20 cellular contexts compared by ENCODE assay signal in genomic region chr5:54251981-54252380, GRCh38. TPM values are rescaled to one million over a fixed set of nuclear protein-coding genes. Genes with fewer than 3 reads are reported as not detected.
DNase-seq lines count a peak whose midpoint lies in the region; ATAC-seq and TF ChIP-seq lines count a peak whose summit lies in the region.
"Had no signal": no experiment of that assay in that cellular context is flagged by ENCODE, and none has a peak within 500 bp of the region (broad histone marks: within the 10 kb centered on the region; RNA-seq: fewer than 3 reads in every experiment).

No MANE protein-coding gene starts in this region.

- no peaks in the 10 kb centered on the region for H3K9me3 ChIP-seq in left lung
- H3K9me3 ChIP-seq: colonic mucosa, gastrocnemius medialis had no signal

- H3K27ac ChIP-seq in left lung: no peak overlapping the region
- H3K27ac ChIP-seq: colonic mucosa, gastrocnemius medialis, HL-60, SK-N-MC had no signal

- H3K4me3 ChIP-seq in choroid plexus epithelial cell (ENCODE audit: low read depth, low read length) (no peak overlapping the region), left lung (no peak overlapping the region)
- H3K4me3 ChIP-seq: colonic mucosa, gastrocnemius medialis, GM12878, SK-N-MC had no signal

- ATAC-seq in left lung (peak; percentile 68), left ventricle myocardium superior (no peak), HG02759 (IDR thresholded peaks at IDR 0.05; ENCODE audit: unreplicated experiment) (no peak)
- ATAC-seq: gastrocnemius medialis; GM12878; natural killer cell treated with Interleukin-12 subunit alpha and Interleukin-12 subunit beta and Interleukin-15 and Interleukin-18, amount 100 ng/mL, for 72 hours had no signal

- TF ChIP-seq CTCF in choroid plexus epithelial cell (conservative IDR thresholded peaks at IDR 0.05; ENCODE audit: low read depth, low read length) (no peak), left lung (IDR thresholded peaks at IDR 0.05) (no peak)

- H3K36me3 ChIP-seq in left lung: no peaks in the 10 kb centered on the region
- H3K36me3 ChIP-seq: colonic mucosa, gastrocnemius medialis had no signal

- no peaks in the 10 kb centered on the region for H3K27me3 ChIP-seq in left lung
- H3K27me3 ChIP-seq: colonic mucosa, gastrocnemius medialis had no signal

- DNase-seq in EH (ENCODE audit: low read depth): peak; percentile 8
- DNase-seq in NCI-H146 treated with DMSO at 0.1 percent for 48 hours (lab: John Stamatoyannopoulos, UW; ENCODE audit: unreplicated experiment): peak; percentile 23
- DNase-seq in choroid plexus epithelial cell (ENCODE audit: low read depth): peak; percentile 45
- no peak for DNase-seq in left lung
- DNase-seq in left ventricle myocardium superior: no peak
- no peak for DNase-seq in ureter (ENCODE audit: low spot score)
- DNase-seq: activated CD4-positive, alpha-beta T cell treated with anti-CD3 and anti-CD28 coated beads for 1 hour; anterior cingulate cortex; Calu3; colonic mucosa; gastrocnemius medialis; GDM1; KG1; NCI-H1105; T1000 had no signal

- intact Hi-C loops in left lung (cut with DNase I): no loop called here
- intact Hi-C loops in left ventricle myocardium superior (cut with micrococcal nuclease): loop anchor here (5.0 kb wide), 1 partner anchor 165 kb away; no protein-coding TSS in a partner anchor

- peaks cover 0 to 18% of the 10 kb centered on the region in 2 donors for H3K4me1 ChIP-seq in left lung
- H3K4me1 ChIP-seq: colonic mucosa had no signal

RNA-seq across cellular contexts. Expression of gene ARL15, which starts 58.4 kb away (rescaled TPM):
- total RNA-seq in left lung (10 to 100 TPM; 20.2 to 24.9 TPM), left ventricle myocardium superior (20.5 TPM), ureter (48.0 TPM)

Comparison
In these comparisons a context has a peak if more than half of its experiments do, and no peak if none do; other contexts are left out.
1. DNase-seq: peak in EH (single experiment), NCI-H146 treated with DMSO at 0.1 percent for 48 hours (single experiment) and choroid plexus epithelial cell (single experiment); none in left lung (0 of 2), left ventricle myocardium superior (single experiment) and ureter (single experiment).